1 cellular context compared by ENCODE assay signal in genomic region chr3:8488877-8489865, GRCh38.
TF ChIP-seq lines count a peak whose summit lies in the region.

No MANE protein-coding gene starts in this region.

TF ChIP-seq in HepG2, 621 proteins besides CTCF, POLR2A, EP300 and RAD21 (continued from another document):
- TF ChIP-seq HMGXB4 (CRISPR knock-in tag; IDR thresholded peaks at IDR 0.05; ENCODE audit: borderline replicate concordance in 1 of 2, low read depth in 1 of 2) (no peak), BCLAF1 (IDR thresholded peaks at IDR 0.05) (no peak)
